Comparison of ENCODE assay signal across 12 cellular contexts in the genomic region with DNA sequence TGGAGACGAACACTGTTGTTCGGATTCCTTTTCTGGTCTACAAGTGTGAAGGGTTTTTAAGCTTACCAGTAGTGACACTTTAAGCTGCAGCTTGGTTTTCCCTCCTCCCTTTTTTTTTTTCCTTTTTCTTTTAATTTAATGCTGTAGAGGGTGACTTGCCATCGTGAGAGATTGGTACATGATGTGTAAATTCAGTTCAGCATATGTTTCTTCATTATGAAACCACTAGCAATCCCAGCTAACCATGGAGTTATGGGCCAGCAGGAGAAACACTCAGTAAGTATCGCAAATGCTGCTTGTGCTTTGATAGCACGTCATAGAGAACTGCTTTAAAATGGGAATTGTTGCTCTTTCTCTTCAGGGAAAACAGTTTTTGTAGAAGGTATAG.
DNase-seq lines count a peak whose midpoint lies in the region; ATAC-seq and TF ChIP-seq lines count a peak whose summit lies in the region.
"Had no signal": no experiment of that assay in that cellular context is flagged by ENCODE, and none has a peak within 500 bp of the region (broad histone marks: within the 10 kb centered on the region; RNA-seq: fewer than 3 reads in every experiment).

No MANE protein-coding gene starts in this region.

- peaks cover 8% of the 10 kb centered on the region; the same call in 1 of the 2 replicates for H4K20me1 ChIP-seq in IMR-90 (ENCODE audit: insufficient read depth, low read length)

- dilution Hi-C loops in IMR-90 (cut with HindIII; ENCODE audit: low sequenced_read_pairs, unreplicated experiment), result no loop called here

- WGBS in IMR-90 (ENCODE audit: extremely low coverage in 2 of 2, insufficient read length in 1 of 2), 2 experiments, result 40% methylated on average over 1 of the region's 5 CpGs; no CpG with 5 or more reads in 1 of the 2 experiments
- 70% methylated on average over 5 of the region's 5 CpGs for WGBS in esophagus muscularis mucosa
- 81% methylated on average over 2 of the region's 5 CpGs; no CpG with 5 or more reads in 1 of the 2 experiments for WGBS in mesodermal cell (ENCODE audit: insufficient coverage in 2 of 2), 2 experiments
- WGBS in transverse colon (ENCODE audit: low coverage in 1 of 2), 2 donors, result 75 to 78% methylated on average over 4 to 5 of the region's 5 CpGs

- ATAC-seq in IMR-90 (ENCODE audit: low read depth), result no peak
- no peak for ATAC-seq in GM18858 (IDR thresholded peaks at IDR 0.05; ENCODE audit: unreplicated experiment)
- ATAC-seq in GM21619 (IDR thresholded peaks at IDR 0.05; ENCODE audit: unreplicated experiment), result no peak
- ATAC-seq: activated T-cell treated with anti-CD3 and anti-CD28 coated beads, Interleukin-2, amount 50 U/mL, for 72 hours; naive thymus-derived CD4-positive, alpha-beta T cell had no signal

- peaks cover 24 to 66% of the 10 kb centered on the region in 2 experiments for H3K79me1 ChIP-seq in IMR-90 (ENCODE audit: low read depth in 1 of 2, low read length in 2 of 2)

- H3K9ac ChIP-seq in IMR-90 (ENCODE audit: low read depth, low read length), result peak overlapping the region; percentile 64; the same call in 1 of the 2 replicates
- H3K9ac ChIP-seq: KMS-11 had no signal

- H2BK15ac ChIP-seq in IMR-90 (ENCODE audit: low read depth, low read length), result no peak overlapping the region

- no peak for TF ChIP-seq POLR2A in IMR-90 (IDR thresholded peaks at IDR 0.05; ENCODE audit: low read depth, low read length)
- no peak for TF ChIP-seq POLR2A in esophagus muscularis mucosa (IDR thresholded peaks at IDR 0.05; ENCODE audit: low read depth)
- no peak for TF ChIP-seq POLR2A in transverse colon (IDR thresholded peaks at IDR 0.05)

- H3K27me3 ChIP-seq in IMR-90 (ENCODE audit: control insufficient read depth, insufficient read depth, low read length), result no peaks in the 10 kb centered on the region
- H3K27me3 ChIP-seq in esophagus muscularis mucosa, result no peaks in the 10 kb centered on the region
- H3K27me3 ChIP-seq in transverse colon, result no peaks in the 10 kb centered on the region

- no peak for TF ChIP-seq RAD21 in IMR-90 (IDR thresholded peaks at IDR 0.05; ENCODE audit: low read length)

- no TSS peak for BruUV-seq in IMR-90 (replicated peaks; lab: Mats Ljungman, UMichigan)

- H3K18ac ChIP-seq in IMR-90 (ENCODE audit: low read depth, low read length), result peak overlapping the region; percentile 25; the same call in 1 of the 2 replicates

- peak overlapping the region; percentile 80 for H3K23ac ChIP-seq in IMR-90 (ENCODE audit: low read depth, low read length)

- H2BK5ac ChIP-seq in IMR-90 (ENCODE audit: low read depth, low read length, poor library complexity, severe bottlenecking), result peak overlapping the region; percentile 42

- TF ChIP-seq EP300 in esophagus muscularis mucosa (IDR thresholded peaks at IDR 0.05) (no peak), transverse colon (IDR thresholded peaks at IDR 0.05; ENCODE audit: low read depth) (no peak)

- in situ Hi-C loops in IMR-90 (cut with MboI; ENCODE audit: low sequenced_read_pairs) (no loop called here), transverse colon (cut with MboI; ENCODE audit: low pct_ligation_motif_present in 1 of 4, low pct_unique_long_range_greater_than_20kb in 1 of 4, low sequenced_read_pairs in 3 of 4) (no loop called here)

- H3K9me1 ChIP-seq in IMR-90 (ENCODE audit: insufficient read depth, low read length), result peaks cover 6% of the 10 kb centered on the region

- H3K56ac ChIP-seq in IMR-90 (ENCODE audit: extremely low read depth, insufficient read depth, low read length), result no peak overlapping the region

- H2BK20ac ChIP-seq in IMR-90 (ENCODE audit: low read depth, low read length), result peak overlapping the region; percentile 9; the same call in 1 of the 2 replicates

- H3K4me1 ChIP-seq in IMR-90 (ENCODE audit: control insufficient read depth, insufficient read depth, low read length), result peaks cover 14% of the 10 kb centered on the region
- peaks cover 32 to 44% (median 35%) of the 10 kb centered on the region in 4 donors for H3K4me1 ChIP-seq in esophagus muscularis mucosa
- H3K4me1 ChIP-seq in mesodermal cell (ENCODE audit: control insufficient read depth, insufficient read depth, low read length, poor library complexity, severe bottlenecking), result peaks cover 26% of the 10 kb centered on the region
- H3K4me1 ChIP-seq in transverse colon, result peaks cover 0 to 18% (median 10%) of the 10 kb centered on the region in 4 donors

- H4K91ac ChIP-seq in IMR-90 (ENCODE audit: insufficient read depth, low read depth, low read length), result no peak overlapping the region

- peak overlapping the region; percentile 39; the same call in 1 of the 2 replicates for H2BK120ac ChIP-seq in IMR-90 (ENCODE audit: low read depth, low read length)

- peak overlapping the region in 1 of 2 experiments; percentile 59; a peak in 2 of 4 replicates for H4K8ac ChIP-seq in IMR-90 (ENCODE audit: low read depth in 2 of 2, low read length in 2 of 2)

- H3K4ac ChIP-seq in IMR-90 (ENCODE audit: low read depth, low read length), result peak overlapping the region; percentile 65; the same call in 1 of the 2 replicates

- peak overlapping the region; percentile 83; the same call in 1 of the 2 replicates for H4K5ac ChIP-seq in IMR-90 (ENCODE audit: low read depth, low read length)

- CTCF ChIA-PET in IMR-90 (lab: Yijun Ruan, JAX), result interaction anchor here (1.3 kb wide), 1 partner anchor 38 kb away, joined by 4 read pairs; no protein-coding TSS in a partner anchor

- H3K36me3 ChIP-seq in IMR-90 (ENCODE audit: control insufficient read depth, insufficient read depth, low read length) (0 out of 2 replicates have a peak, but pooled peaks cover 1% of the 10 kb centered on the region), esophagus muscularis mucosa (no peaks in the 10 kb centered on the region), mesodermal cell (ENCODE audit: control insufficient read depth, insufficient read depth, low read length) (peaks cover 6% of the 10 kb centered on the region), transverse colon (no peaks in the 10 kb centered on the region)

- no peaks in the 10 kb centered on the region for H3K9me3 ChIP-seq in IMR-90 (ENCODE audit: control insufficient read depth, insufficient read depth, low read length)
- H3K9me3 ChIP-seq in esophagus muscularis mucosa, result no peaks in the 10 kb centered on the region
- no peaks in the 10 kb centered on the region for H3K9me3 ChIP-seq in mesodermal cell (ENCODE audit: control insufficient read depth, low read length)
- H3K9me3 ChIP-seq in transverse colon, result no peaks in the 10 kb centered on the region

- intact Hi-C loops in IMR-90 (cut with micrococcal nuclease), result loop anchor here (2.0 kb wide), 1 partner anchor 15 kb away; no protein-coding TSS in a partner anchor
- intact Hi-C loops in esophagus muscularis mucosa (cut with DNase I), result no loop called here
- intact Hi-C loops in transverse colon (cut with DNase I; ENCODE audit: low total_unique reads), result no loop called here

- TF ChIP-seq CTCF in IMR-90 (conservative IDR thresholded peaks at IDR 0.05; ENCODE audit: low read depth, low read length) (no peak), esophagus muscularis mucosa (IDR thresholded peaks at IDR 0.05) (no peak), transverse colon (IDR thresholded peaks at IDR 0.05) (no peak)

- H2AK9ac ChIP-seq in IMR-90 (replicated peaks; ENCODE audit: low read depth, low read length, poor library complexity), result no peak overlapping the region

- POLR2A ChIA-PET in IMR-90 (lab: Charles Lee; ENCODE audit: unreplicated experiment), result no interaction called here

- no peak overlapping the region for H2AK5ac ChIP-seq in IMR-90 (ENCODE audit: low read depth, low read length)

- H3K4me3 ChIP-seq in IMR-90 (ENCODE audit: insufficient read depth, low read depth, low read length) (peak overlapping the region; percentile 20; the same call in 1 of the 2 replicates), esophagus muscularis mucosa (peak overlapping the region; percentile 21 to 35 (median 23)), mesodermal cell (ENCODE audit: extremely low read depth, insufficient read depth, low read length, poor library complexity, severe bottlenecking) (no peak overlapping the region), transverse colon (no peak overlapping the region)

- H3K27ac ChIP-seq in IMR-90 (ENCODE audit: insufficient read depth, low read length) (peak overlapping the region; percentile 22; the same call in 1 of the 2 replicates), esophagus muscularis mucosa (replicated peaks in 1 of 4) (peak overlapping the region; percentile 3 to 57 (median 32)), mesodermal cell (ENCODE audit: low read depth, low read length, severe bottlenecking) (peak overlapping the region; percentile 67), transverse colon (peak overlapping the region in 3 of 4 donors; percentile 6 to 20 (median 10))
- H3K27ac ChIP-seq: KMS-11 had no signal

- peak overlapping the region; percentile 92; the same call in 1 of the 2 replicates for H3K4me2 ChIP-seq in IMR-90 (ENCODE audit: low read depth, low read length)
- H3K4me2 ChIP-seq: KMS-11 had no signal

- H3K14ac ChIP-seq in IMR-90 (replicated peaks; ENCODE audit: low read depth, low read length), result peak overlapping the region; percentile 45

- H2AFZ ChIP-seq in IMR-90 (replicated peaks; ENCODE audit: low read length, poor library complexity), result no peak overlapping the region

- DNase-seq in IMR-90 (no peak), esophagus muscularis mucosa (ENCODE audit: extremely low spot score) (no peak), transverse colon (no peak), NCI-H1694 (lab: John Stamatoyannopoulos, UW) (no peak)
- DNase-seq: activated CD4-positive, CD25-positive, alpha-beta regulatory T cell; activated T-cell treated with anti-CD3 and anti-CD28 coated beads, Interleukin-2, amount 50 U/mL, for 72 hours; naive thymus-derived CD4-positive, alpha-beta T cell; stimulated activated CD4-positive, alpha-beta T cell treated with anti-CD3 and anti-CD28 coated beads, Interleukin-2, amount 100 ng/mL, for 24 hours had no signal

TF ChIP-seq in IMR-90, 13 proteins besides CTCF, POLR2A, EP300 and RAD21:
- TF ChIP-seq USF2 (IDR thresholded peaks at IDR 0.05; ENCODE audit: low read depth, low read length) (no peak), CEBPB (IDR thresholded peaks at IDR 0.05; ENCODE audit: low read depth, low read length) (no peak)

Comparison
In these comparisons a context has a peak if more than half of its experiments do, and no peak if none do; other contexts are left out.
1. H3K27ac ChIP-seq: peak in every context shown above with its lines; median percentile 67 in mesodermal cell; 32 in esophagus muscularis mucosa; 22 in IMR-90; 10 in transverse colon.
2. H3K4me3 ChIP-seq: peak in IMR-90 (single experiment) and esophagus muscularis mucosa (4 of 4); none in mesodermal cell (single experiment) and transverse colon (0 of 4).